Comparison of ENCODE assay signal across 23 cellular contexts in genomic region chr19:36891768-36892357, GRCh38. TPM values are rescaled to one million over a fixed set of nuclear protein-coding genes. Genes with fewer than 3 reads are reported as not detected.
DNase-seq lines count a peak whose midpoint lies in the region; ATAC-seq, FAIRE-seq and TF ChIP-seq lines count a peak whose summit lies in the region.
"Had no signal": no experiment of that assay in that cellular context is flagged by ENCODE, and none has a peak within 500 bp of the region (broad histone marks: within the 10 kb centered on the region; RNA-seq: fewer than 3 reads in every experiment).

No MANE protein-coding gene starts in this region.

- no TSS peak for BruUV-seq in HepG2 (replicated peaks; lab: Mats Ljungman, UMichigan)

- ATAC-seq in HepG2 (no peak), right lobe of liver (no peak), thoracic aorta (ENCODE audit: insufficient number of reproducible peaks, low FRiP score, low read depth) (no peak), HG03139 (IDR thresholded peaks at IDR 0.05; ENCODE audit: unreplicated experiment) (no peak)
- ATAC-seq: activated naive CD4-positive, alpha-beta T cell treated with anti-CD3 and anti-CD28 coated beads, Interleukin-2, amount 50 U/mL, for 72 hours; gastroesophageal sphincter; naive thymus-derived CD8-positive, alpha-beta T cell; stimulated activated naive CD8-positive, alpha-beta T cell treated with anti-CD3 and anti-CD28 coated beads, Interleukin-15, amount 100 ng/mL, for 72 hours had no signal

- intact Hi-C loops in HepG2 (cut with micrococcal nuclease; ENCODE audit: unreplicated experiment) = no loop called here
- intact Hi-C loops in right lobe of liver (cut with DNase I) = no loop called here

- no peak overlapping the region for H3K9ac ChIP-seq in HepG2 (ENCODE audit: insufficient read depth, low read depth, low read length)

- no peaks in the 10 kb centered on the region for H4K20me1 ChIP-seq in HepG2 (ENCODE audit: insufficient read depth, low read length)

- no peak for TF ChIP-seq RAD21 in HepG2 (CRISPR knock-in tag; IDR thresholded peaks at IDR 0.05)

- no peak overlapping the region for H2AFZ ChIP-seq in HepG2 (ENCODE audit: low read length)

- H3K4me1 ChIP-seq in HepG2 (ENCODE audit: insufficient read depth, low read length) = no peaks in the 10 kb centered on the region
- H3K4me1 ChIP-seq in right lobe of liver = no peaks in the 10 kb centered on the region
- no peaks in the 10 kb centered on the region for H3K4me1 ChIP-seq in thoracic aorta (ENCODE audit: control insufficient read depth in 1 of 2, low read depth in 2 of 2)
- H3K4me1 ChIP-seq: esophagus muscularis mucosa, gastroesophageal sphincter, upper lobe of left lung had no signal

- H3K9me3 Mint-ChIP-seq in endothelial cell (ENCODE audit: unreplicated experiment) = peaks cover 68% of the 10 kb centered on the region

- H3K27ac ChIP-seq in HepG2 (ENCODE audit: extremely low read length, insufficient read depth, low read length) (no peak overlapping the region), right lobe of liver (no peak overlapping the region), thoracic aorta (no peak overlapping the region)
- H3K27ac ChIP-seq: esophagus muscularis mucosa, gastroesophageal sphincter, upper lobe of left lung had no signal

- no peaks in the 10 kb centered on the region for H3K79me2 ChIP-seq in HepG2 (ENCODE audit: insufficient read depth, low read length)

- no peaks in the 10 kb centered on the region for H3K4me1 Mint-ChIP-seq in endothelial cell (ENCODE audit: unreplicated experiment)
- H3K4me1 Mint-ChIP-seq: stimulated activated naive CD8-positive, alpha-beta T cell treated with anti-CD3 and anti-CD28 coated beads, Interleukin-15, amount 100 ng/mL, for 72 hours had no signal

- DNase-seq in HepG2 (ENCODE audit: low spot score) (no peak), right lobe of liver (no peak), endothelial cell (ENCODE audit: low spot score) (no peak), thoracic aorta (ENCODE audit: low spot score) (no peak), medulla oblongata (ENCODE audit: extremely low spot score) (no peak)
- DNase-seq: 8988T; COR-L47; DMS79; effector memory CD4-positive, alpha-beta T cell; Kasumi-1; kidney glomerular epithelial cell; mammary epithelial cell; naive thymus-derived CD8-positive, alpha-beta T cell; NCI-H187 treated with DMSO at 0.1 percent for 48 hours; NCI-H69; stimulated activated CD4-positive, alpha-beta T cell treated with anti-CD3 and anti-CD28 coated beads, Interleukin-12 subunit alpha, Interleukin-12 subunit beta, amount 100 ng/mL, for 4 hours; stimulated activated naive CD8-positive, alpha-beta T cell treated with anti-CD3 and anti-CD28 coated beads, Interleukin-15, amount 100 ng/mL, for 72 hours; upper lobe of left lung had no signal

- no peak for TF ChIP-seq CTCF in HepG2 (CRISPR knock-in tag; IDR thresholded peaks at IDR 0.05)
- no peak for TF ChIP-seq CTCF in right lobe of liver (IDR thresholded peaks at IDR 0.05)
- TF ChIP-seq CTCF in endothelial cell (IDR thresholded peaks at IDR 0.05; ENCODE audit: unreplicated experiment) = no peak
- TF ChIP-seq CTCF in thoracic aorta (IDR thresholded peaks at IDR 0.05) = no peak

- TF ChIP-seq EP300 in HepG2 (IDR thresholded peaks at IDR 0.05; ENCODE audit: low read depth in 2 of 2, low read length in 2 of 2) = no peak
- no peak for TF ChIP-seq EP300 in HepG2 (CRISPR knock-in tag; IDR thresholded peaks at IDR 0.05; ENCODE audit: borderline replicate concordance)

- peaks cover 11% of the 10 kb centered on the region for H3K27me3 Mint-ChIP-seq in endothelial cell (ENCODE audit: unreplicated experiment)
- H3K27me3 Mint-ChIP-seq: naive thymus-derived CD8-positive, alpha-beta T cell; stimulated activated naive CD8-positive, alpha-beta T cell treated with anti-CD3 and anti-CD28 coated beads, Interleukin-15, amount 100 ng/mL, for 72 hours had no signal

- in situ Hi-C loops in HepG2 (cut with HindIII; ENCODE audit: extremely low pct_ligation_motif_present, low pct_unique_long_range_greater_than_20kb) = no loop called here

- H3K36me3 ChIP-seq in HepG2 (replicated peaks in 1 of 2; ENCODE audit: control insufficient read depth in 1 of 2, insufficient read depth in 2 of 2, low read length in 2 of 2) (no peaks in the 10 kb centered on the region), right lobe of liver (peaks cover 0 to 16% (median 0%) of the 10 kb centered on the region in 4 donors), thoracic aorta (peaks cover 59% of the 10 kb centered on the region)

- WGBS in HepG2 (ENCODE audit: low lambda C conversion rate) = 69% methylated on average over 3 of the region's 3 CpGs
- 93% methylated on average over 3 of the region's 3 CpGs for WGBS in right lobe of liver (ENCODE audit: insufficient coverage, low coverage, low lambda C conversion rate, missing lambda C conversion rate)

- peaks cover 95% of the 10 kb centered on the region for H3K9me3 ChIP-seq in HepG2 (ENCODE audit: low read length)
- peaks cover 14 to 83% (median 38%) of the 10 kb centered on the region in 4 donors for H3K9me3 ChIP-seq in right lobe of liver
- peaks cover 99% of the 10 kb centered on the region for H3K9me3 ChIP-seq in thoracic aorta

- no peak overlapping the region for H3K4me3 ChIP-seq in HepG2 (replicated peaks in 1 of 3; ENCODE audit: insufficient read depth in 1 of 3, low read depth in 2 of 3, low read length in 3 of 3)
- no peak overlapping the region for H3K4me3 ChIP-seq in right lobe of liver
- H3K4me3 ChIP-seq in thoracic aorta = peak overlapping the region; percentile 2
- H3K4me3 ChIP-seq: gastroesophageal sphincter, upper lobe of left lung had no signal

- no peak for TF ChIP-seq POLR2A in HepG2 (IDR thresholded peaks at IDR 0.05; ENCODE audit: insufficient read depth in 1 of 2, low read depth in 2 of 2, low read length in 2 of 2)
- TF ChIP-seq POLR2A in right lobe of liver (IDR thresholded peaks at IDR 0.05) = no peak

- FAIRE-seq in HepG2 (lab: Jason Lieb, UNC) = no peak
- FAIRE-seq: HTR-8/SVneo had no signal

- POLR2A ChIA-PET in HepG2 (lab: Yijun Ruan, JAX) = no interaction called here

- H3K4me3 Mint-ChIP-seq in endothelial cell (ENCODE audit: unreplicated experiment) = peak overlapping the region; percentile 45
- H3K4me3 Mint-ChIP-seq: naive thymus-derived CD8-positive, alpha-beta T cell; stimulated activated naive CD8-positive, alpha-beta T cell treated with anti-CD3 and anti-CD28 coated beads, Interleukin-15, amount 100 ng/mL, for 72 hours had no signal

- H3K4me2 ChIP-seq in HepG2 (ENCODE audit: low read depth, low read length) = no peak overlapping the region

- no peaks in the 10 kb centered on the region for H3K27me3 ChIP-seq in HepG2 (ENCODE audit: control insufficient read depth in 1 of 2, insufficient read depth in 2 of 2, low read length in 2 of 2)
- no peaks in the 10 kb centered on the region for H3K27me3 ChIP-seq in right lobe of liver
- H3K27me3 ChIP-seq in thoracic aorta (replicated peaks; ENCODE audit: insufficient read depth) = no peaks in the 10 kb centered on the region
- H3K27me3 ChIP-seq: esophagus muscularis mucosa, gastroesophageal sphincter, upper lobe of left lung had no signal

- no peak overlapping the region for H3K27ac Mint-ChIP-seq in endothelial cell (ENCODE audit: unreplicated experiment)
- H3K27ac Mint-ChIP-seq: activated naive CD4-positive, alpha-beta T cell treated with anti-CD3 and anti-CD28 coated beads, Interleukin-2, amount 50 U/mL, for 72 hours; stimulated activated naive CD8-positive, alpha-beta T cell treated with anti-CD3 and anti-CD28 coated beads, Interleukin-15, amount 100 ng/mL, for 72 hours had no signal

- H3K36me3 Mint-ChIP-seq in endothelial cell (ENCODE audit: low read depth, unreplicated experiment) = peaks cover 85% of the 10 kb centered on the region

- CTCF ChIA-PET in HepG2 (lab: Yijun Ruan, JAX; ENCODE audit: low intra/inter-chr PET ratio, low total read pairs) = no interaction called here

RNA-seq across cellular contexts. Expression of gene ZNF829, which starts 24.2 kb away (rescaled TPM):
- total RNA-seq in HepG2 (2016; rRNA removed; fragmentation: Illumina TruSeq; extraction: Trizol) = 0.86 and 1.6 TPM in 2 replicates
- 0.09 and 0.20 TPM in 2 replicates for total RNA-seq in HepG2 (2016; cell fraction: cytosol; rRNA removed; fragmentation: Illumina TruSeq; extraction: Trizol; ENCODE audit: low read depth)
- total RNA-seq in HepG2 (2016; cell fraction: insoluble cytoplasmic fraction; rRNA removed; fragmentation: Illumina TruSeq; extraction: Trizol) = 0.84 and 1.6 TPM in 2 replicates
- 0.34 and 0.43 TPM in 2 replicates for total RNA-seq in HepG2 (2016; cell fraction: membrane; rRNA removed; fragmentation: Illumina TruSeq; extraction: Trizol)
- total RNA-seq in HepG2 (2016; cell fraction: nucleus; rRNA removed; fragmentation: Illumina TruSeq; extraction: Trizol) = 0.66 and 0.78 TPM in 2 replicates
- polyA plus RNA-seq in HepG2 (2011; rRNA removed) = 0.10 and 0.15 TPM in 2 replicates
- 0.05 and 0.14 TPM in 2 replicates for polyA plus RNA-seq in HepG2 (2011; cell fraction: cytosol; rRNA removed)
- polyA plus RNA-seq in HepG2 (2011; cell fraction: nucleus; rRNA removed) = 0.08 and 0.16 TPM in 2 replicates
- polyA plus RNA-seq in HepG2 (2012) = 0.11 and 0.35 TPM in 2 replicates
- 0.02 and 0.03 TPM in 2 replicates for polyA plus RNA-seq in HepG2 (2016; cell fraction: cytosol; fragmentation: Illumina TruSeq; extraction: Trizol; ENCODE audit: low read depth)
- polyA plus RNA-seq in HepG2 (2016; cell fraction: insoluble cytoplasmic fraction; fragmentation: Illumina TruSeq; extraction: Trizol; ENCODE audit: low read depth) = 0.86 and 0.91 TPM in 2 replicates
- 0.10 and 0.13 TPM in 2 replicates for polyA plus RNA-seq in HepG2 (2016; cell fraction: membrane; fragmentation: Illumina TruSeq; extraction: Trizol; ENCODE audit: low read depth)
- 1.00 and 1.3 TPM in 2 replicates for polyA plus RNA-seq in HepG2 (2016; cell fraction: nucleus; fragmentation: Illumina TruSeq; extraction: Trizol; ENCODE audit: insufficient read depth, low read depth)
- 0.18 TPM in 1 of 2 replicates, not detected in the other for polyA minus RNA-seq in HepG2 (2011; rRNA and poly(A)+ RNA removed; ENCODE audit: low replicate concordance)
- 0.40 TPM in 1 of 2 replicates, not detected in the other for polyA minus RNA-seq in HepG2 (2011; cell fraction: cytosol; rRNA and poly(A)+ RNA removed)
- polyA minus RNA-seq in HepG2 (2011; cell fraction: nucleus; rRNA and poly(A)+ RNA removed) = 0.52 and 0.75 TPM in 2 replicates
- total RNA-seq in right lobe of liver = under 1 TPM; 0.55 to 0.95 (median 0.78) TPM
- 2.8 TPM for total RNA-seq in endothelial cell (ENCODE audit: unreplicated experiment)
- total RNA-seq in thoracic aorta = 1 to 10 TPM; 1.2 to 2.7 TPM

RNA-seq across cellular contexts. Expression of gene ZNF568, which starts 24.3 kb away (rescaled TPM):
- total RNA-seq in HepG2 (2016; rRNA removed; fragmentation: Illumina TruSeq; extraction: Trizol) (1.00 and 1.9 TPM in 2 replicates), right lobe of liver (1 to 10 TPM; 1.9 to 4.9 (median 2.2) TPM), endothelial cell (ENCODE audit: unreplicated experiment) (7.1 TPM), thoracic aorta (10 to 100 TPM in 1 of 2 donors, 1 to 10 TPM in 1; 9.2 to 19.7 TPM)
- 0.26 and 0.30 TPM in 2 replicates for total RNA-seq in HepG2 (2016; cell fraction: cytosol; rRNA removed; fragmentation: Illumina TruSeq; extraction: Trizol; ENCODE audit: low read depth)
- 1.4 TPM in 2 replicates for total RNA-seq in HepG2 (2016; cell fraction: insoluble cytoplasmic fraction; rRNA removed; fragmentation: Illumina TruSeq; extraction: Trizol)
- 0.71 and 0.79 TPM in 2 replicates for total RNA-seq in HepG2 (2016; cell fraction: membrane; rRNA removed; fragmentation: Illumina TruSeq; extraction: Trizol)
- 0.60 and 1.6 TPM in 2 replicates for total RNA-seq in HepG2 (2016; cell fraction: nucleus; rRNA removed; fragmentation: Illumina TruSeq; extraction: Trizol)
- polyA plus RNA-seq in HepG2 (2011; rRNA removed) = 0.15 and 0.22 TPM in 2 replicates
- 0.19 and 0.23 TPM in 2 replicates for polyA plus RNA-seq in HepG2 (2011; cell fraction: cytosol; rRNA removed)
- 0.14 and 0.26 TPM in 2 replicates for polyA plus RNA-seq in HepG2 (2011; cell fraction: nucleus; rRNA removed)
- polyA plus RNA-seq in HepG2 (2012) = 0.43 and 0.47 TPM in 2 replicates
- 0.18 and 0.22 TPM in 2 replicates for polyA plus RNA-seq in HepG2 (2016; cell fraction: cytosol; fragmentation: Illumina TruSeq; extraction: Trizol; ENCODE audit: low read depth)
- polyA plus RNA-seq in HepG2 (2016; cell fraction: insoluble cytoplasmic fraction; fragmentation: Illumina TruSeq; extraction: Trizol; ENCODE audit: low read depth) = 0.69 and 1.4 TPM in 2 replicates
- 0.33 and 0.40 TPM in 2 replicates for polyA plus RNA-seq in HepG2 (2016; cell fraction: membrane; fragmentation: Illumina TruSeq; extraction: Trizol; ENCODE audit: low read depth)
- polyA plus RNA-seq in HepG2 (2016; cell fraction: nucleus; fragmentation: Illumina TruSeq; extraction: Trizol; ENCODE audit: insufficient read depth, low read depth) = 0.83 and 2.1 TPM in 2 replicates
- polyA minus RNA-seq in HepG2 (2011; rRNA and poly(A)+ RNA removed; ENCODE audit: low replicate concordance) = 1.2 TPM in 1 of 2 replicates, not detected in the other
- 0.53 TPM in 1 of 2 replicates, not detected in the other for polyA minus RNA-seq in HepG2 (2011; cell fraction: cytosol; rRNA and poly(A)+ RNA removed)
- polyA minus RNA-seq in HepG2 (2011; cell fraction: nucleus; rRNA and poly(A)+ RNA removed) = 0.90 and 2.2 TPM in 2 replicates

RNA-seq across cellular contexts. Expression of gene ZNF345, which starts 41.2 kb away (rescaled TPM):
- total RNA-seq in HepG2 (2016; rRNA removed; fragmentation: Illumina TruSeq; extraction: Trizol) (2.9 and 3.0 TPM in 2 replicates), right lobe of liver (1 to 10 TPM in 4 of 6 experiments, under 1 TPM in 2; 0.56 to 2.4 (median 1.5) TPM), endothelial cell (ENCODE audit: unreplicated experiment) (9.6 TPM), thoracic aorta (1 to 10 TPM; 5.7 to 9.7 TPM)
- 0.62 and 1.2 TPM in 2 replicates for total RNA-seq in HepG2 (2016; cell fraction: cytosol; rRNA removed; fragmentation: Illumina TruSeq; extraction: Trizol; ENCODE audit: low read depth)
- total RNA-seq in HepG2 (2016; cell fraction: insoluble cytoplasmic fraction; rRNA removed; fragmentation: Illumina TruSeq; extraction: Trizol) = 3.0 and 3.7 TPM in 2 replicates
- total RNA-seq in HepG2 (2016; cell fraction: membrane; rRNA removed; fragmentation: Illumina TruSeq; extraction: Trizol) = 1.2 and 1.3 TPM in 2 replicates
- total RNA-seq in HepG2 (2016; cell fraction: nucleus; rRNA removed; fragmentation: Illumina TruSeq; extraction: Trizol) = 3.0 and 4.5 TPM in 2 replicates
- polyA plus RNA-seq in HepG2 (2011; rRNA removed) = 2.6 TPM in 2 replicates
- 0.86 and 1.6 TPM in 2 replicates for polyA plus RNA-seq in HepG2 (2011; cell fraction: cytosol; rRNA removed)
- 3.9 and 8.2 TPM in 2 replicates for polyA plus RNA-seq in HepG2 (2011; cell fraction: nucleus; rRNA removed)
- polyA plus RNA-seq in HepG2 (2012) = 2.7 and 3.4 TPM in 2 replicates
- 0.19 TPM in 1 of 2 replicates, not detected in the other for polyA plus RNA-seq in HepG2 (2016; cell fraction: cytosol; fragmentation: Illumina TruSeq; extraction: Trizol; ENCODE audit: low read depth)
- 1.9 and 2.2 TPM in 2 replicates for polyA plus RNA-seq in HepG2 (2016; cell fraction: insoluble cytoplasmic fraction; fragmentation: Illumina TruSeq; extraction: Trizol; ENCODE audit: low read depth)
- 0.68 and 0.76 TPM in 2 replicates for polyA plus RNA-seq in HepG2 (2016; cell fraction: membrane; fragmentation: Illumina TruSeq; extraction: Trizol; ENCODE audit: low read depth)
- 5.4 and 5.8 TPM in 2 replicates for polyA plus RNA-seq in HepG2 (2016; cell fraction: nucleus; fragmentation: Illumina TruSeq; extraction: Trizol; ENCODE audit: insufficient read depth, low read depth)
- 1.2 TPM in 1 of 2 replicates, not detected in the other for polyA minus RNA-seq in HepG2 (2011; rRNA and poly(A)+ RNA removed; ENCODE audit: low replicate concordance)
- 1.8 and 1.9 TPM in 2 replicates for polyA minus RNA-seq in HepG2 (2011; cell fraction: cytosol; rRNA and poly(A)+ RNA removed)
- polyA minus RNA-seq in HepG2 (2011; cell fraction: nucleus; rRNA and poly(A)+ RNA removed) = 3.7 and 5.8 TPM in 2 replicates

RNA-seq across cellular contexts. Expression of gene ZNF790, which starts 53.7 kb away (rescaled TPM):
- total RNA-seq in HepG2 (2016; rRNA removed; fragmentation: Illumina TruSeq; extraction: Trizol) (5.3 and 8.5 TPM in 2 replicates), right lobe of liver (1 to 10 TPM; 3.7 to 6.4 (median 5.5) TPM), endothelial cell (ENCODE audit: unreplicated experiment) (12.3 TPM), thoracic aorta (1 to 10 TPM; 7.4 to 8.8 TPM)
- total RNA-seq in HepG2 (2016; cell fraction: cytosol; rRNA removed; fragmentation: Illumina TruSeq; extraction: Trizol; ENCODE audit: low read depth) = 0.53 and 1.6 TPM in 2 replicates
- total RNA-seq in HepG2 (2016; cell fraction: insoluble cytoplasmic fraction; rRNA removed; fragmentation: Illumina TruSeq; extraction: Trizol) = 5.9 and 7.8 TPM in 2 replicates
- total RNA-seq in HepG2 (2016; cell fraction: membrane; rRNA removed; fragmentation: Illumina TruSeq; extraction: Trizol) = 2.3 and 2.4 TPM in 2 replicates
- total RNA-seq in HepG2 (2016; cell fraction: nucleus; rRNA removed; fragmentation: Illumina TruSeq; extraction: Trizol) = 4.9 and 8.2 TPM in 2 replicates
- 1.3 and 1.4 TPM in 2 replicates for polyA plus RNA-seq in HepG2 (2011; rRNA removed)
- 1.1 and 1.6 TPM in 2 replicates for polyA plus RNA-seq in HepG2 (2011; cell fraction: cytosol; rRNA removed)
- polyA plus RNA-seq in HepG2 (2011; cell fraction: nucleus; rRNA removed) = 1.00 and 1.8 TPM in 2 replicates
- polyA plus RNA-seq in HepG2 (2012) = 2.2 and 3.4 TPM in 2 replicates
- 0.18 and 0.33 TPM in 2 replicates for polyA plus RNA-seq in HepG2 (2016; cell fraction: cytosol; fragmentation: Illumina TruSeq; extraction: Trizol; ENCODE audit: low read depth)
- polyA plus RNA-seq in HepG2 (2016; cell fraction: insoluble cytoplasmic fraction; fragmentation: Illumina TruSeq; extraction: Trizol; ENCODE audit: low read depth) = 3.4 TPM in 2 replicates
- 0.36 and 0.84 TPM in 2 replicates for polyA plus RNA-seq in HepG2 (2016; cell fraction: membrane; fragmentation: Illumina TruSeq; extraction: Trizol; ENCODE audit: low read depth)
- 3.5 and 4.3 TPM in 2 replicates for polyA plus RNA-seq in HepG2 (2016; cell fraction: nucleus; fragmentation: Illumina TruSeq; extraction: Trizol; ENCODE audit: insufficient read depth, low read depth)
- 1.0 TPM in 1 of 2 replicates, not detected in the other for polyA minus RNA-seq in HepG2 (2011; rRNA and poly(A)+ RNA removed; ENCODE audit: low replicate concordance)
- 1.5 and 2.0 TPM in 2 replicates for polyA minus RNA-seq in HepG2 (2011; cell fraction: cytosol; rRNA and poly(A)+ RNA removed)
- 10.2 and 13.6 TPM in 2 replicates for polyA minus RNA-seq in HepG2 (2011; cell fraction: nucleus; rRNA and poly(A)+ RNA removed)
